9 cellular contexts compared by ENCODE assay signal in the genomic region with DNA sequence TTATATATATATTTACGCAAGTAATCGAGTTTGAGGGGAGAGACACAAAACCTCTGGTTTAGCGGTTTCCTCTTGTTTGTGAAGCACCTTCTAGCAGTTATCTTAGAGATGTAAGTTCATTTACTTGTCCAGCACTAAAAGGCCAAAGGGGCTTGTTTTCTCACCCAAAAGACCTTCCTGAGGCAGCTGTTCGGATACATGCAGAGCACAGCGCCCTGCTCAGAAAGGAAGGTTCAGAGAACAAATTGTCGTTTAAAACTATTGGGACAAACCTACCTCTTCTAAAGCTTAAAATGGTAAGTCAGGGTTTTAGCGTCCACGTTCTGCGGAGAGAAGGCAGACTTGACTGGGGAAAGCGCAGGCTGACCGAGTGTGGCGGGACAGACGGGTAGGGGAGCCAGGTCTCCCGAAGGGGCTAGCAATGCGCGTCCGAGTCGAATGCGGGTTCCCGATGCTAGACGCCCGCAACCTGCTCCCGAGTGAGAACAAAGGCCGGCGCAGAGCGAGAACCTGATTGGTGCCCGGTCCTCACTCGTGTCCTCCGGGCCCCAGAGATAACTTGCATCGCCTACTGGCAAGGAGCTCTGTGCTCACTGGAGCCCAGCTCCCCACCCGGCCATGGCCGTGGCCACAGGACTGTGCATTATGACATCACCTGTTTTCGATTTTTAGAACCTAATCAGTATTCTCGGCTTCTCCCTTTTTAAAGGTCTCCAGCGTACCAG. TPM values are rescaled to one million over a fixed set of nuclear protein-coding genes. Genes with fewer than 3 reads are reported as not detected.
DNase-seq lines count a peak whose midpoint lies in the region; ATAC-seq and TF ChIP-seq lines count a peak whose summit lies in the region.
"Had no signal": no experiment of that assay in that cellular context is flagged by ENCODE, and none has a peak within 500 bp of the region (broad histone marks: within the 10 kb centered on the region; RNA-seq: fewer than 3 reads in every experiment).

No MANE protein-coding gene starts in this region.

- peak overlapping the region; percentile 48 for H2BK12ac ChIP-seq in trophoblast cell (ENCODE audit: low read length)

- DNase-seq in DMS 273 (lab: John Stamatoyannopoulos, UW; ENCODE audit: unreplicated experiment) (peak; percentile 61), DMS 273 treated with DMSO at 0.1 percent for 48 hours (lab: John Stamatoyannopoulos, UW) (no peak), SJCRH30 (peak; percentile 22 to 32), heart right ventricle (peak; percentile 66 to 67), trophoblast cell (peak in 1 of 2 donors; percentile 18)
- peak; percentile 68 for DNase-seq in activated naive CD8-positive, alpha-beta T cell treated with anti-CD3 and anti-CD28 coated beads, Interleukin-2, amount 50 U/mL, for 24 hours

- peaks cover 41% of the 10 kb centered on the region for H3K4me1 Mint-ChIP-seq in activated naive CD8-positive, alpha-beta T cell treated with anti-CD3 and anti-CD28 coated beads, Interleukin-2, amount 50 U/mL, for 24 hours

- peak; percentile 26 for ATAC-seq in HG03457 (IDR thresholded peaks at IDR 0.05; ENCODE audit: unreplicated experiment)
- ATAC-seq in activated naive CD8-positive, alpha-beta T cell treated with anti-CD3 and anti-CD28 coated beads, Interleukin-2, amount 50 U/mL, for 24 hours, result peak; percentile 37
- peak; percentile 5 to 63 (median 36) for ATAC-seq in heart right ventricle

- peak overlapping the region; percentile 6 for H2AK5ac ChIP-seq in trophoblast cell (ENCODE audit: low read length)

- H3K9me3 ChIP-seq in SJCRH30 (replicated peaks) (no peaks in the 10 kb centered on the region), heart right ventricle (no peaks in the 10 kb centered on the region), trophoblast cell (ENCODE audit: insufficient read depth, low read depth, low read length) (peaks cover 1% of the 10 kb centered on the region)

- TF ChIP-seq CTCF in heart right ventricle (IDR thresholded peaks at IDR 0.05), result no peak

- peak overlapping the region; percentile 60 for H3K18ac ChIP-seq in trophoblast cell (ENCODE audit: low read length)

- 2 to 4% methylated on average over 35 of the region's 35 CpGs for WGBS in heart right ventricle, 2 donors
- no CpG with 5 or more reads among the region's 35 CpGs for WGBS in trophoblast cell (ENCODE audit: extremely low coverage, insufficient coverage, insufficient read length)
- 8% methylated on average over 35 of the region's 35 CpGs for WGBS in urinary bladder

- H2BK120ac ChIP-seq in trophoblast cell (ENCODE audit: insufficient read depth, low read length, poor library complexity), result peak overlapping the region; percentile 86

- peak overlapping the region; percentile 56 for H3K4me2 ChIP-seq in trophoblast cell (ENCODE audit: low read length)

- peak overlapping the region; percentile 82 for H4K91ac ChIP-seq in trophoblast cell (ENCODE audit: low read depth, low read length)

- H3K4me3 ChIP-seq in SJCRH30 (peak overlapping the region; percentile 77), heart right ventricle (peak overlapping the region; percentile 23 to 94 (median 84)), trophoblast cell (ENCODE audit: low read depth, low read length) (peak overlapping the region; percentile 60), urinary bladder (ENCODE audit: low read depth, low read length) (peak overlapping the region; percentile 39)

- H3K9me3 Mint-ChIP-seq in activated naive CD8-positive, alpha-beta T cell treated with anti-CD3 and anti-CD28 coated beads, Interleukin-2, amount 50 U/mL, for 24 hours, result no peaks in the 10 kb centered on the region
- H3K9me3 Mint-ChIP-seq: stimulated activated naive CD8-positive, alpha-beta T cell treated with anti-CD3 and anti-CD28 coated beads, Interleukin-15, Interleukin-2, amounts not matched to agents 100 ng/mL and 50 ng/mL, for 24 hours had no signal

- H2BK5ac ChIP-seq in trophoblast cell (ENCODE audit: low read depth, low read length, poor library complexity), result peak overlapping the region; percentile 67

- peak overlapping the region; percentile 78 for H4K8ac ChIP-seq in trophoblast cell (ENCODE audit: low read depth, low read length)

- H3K36me3 Mint-ChIP-seq in activated naive CD8-positive, alpha-beta T cell treated with anti-CD3 and anti-CD28 coated beads, Interleukin-2, amount 50 U/mL, for 24 hours (ENCODE audit: low read depth), result no peaks in the 10 kb centered on the region

- no peaks in the 10 kb centered on the region for H3K36me3 ChIP-seq in SJCRH30
- H3K36me3 ChIP-seq in heart right ventricle, result no peaks in the 10 kb centered on the region
- no peaks in the 10 kb centered on the region for H3K36me3 ChIP-seq in trophoblast cell (ENCODE audit: control insufficient read depth in 1 of 2, insufficient read depth in 2 of 2, low read length in 2 of 2)
- H3K36me3 ChIP-seq in urinary bladder (ENCODE audit: insufficient read depth), result no peaks in the 10 kb centered on the region

- no peak overlapping the region for H3K4me3 Mint-ChIP-seq in activated naive CD8-positive, alpha-beta T cell treated with anti-CD3 and anti-CD28 coated beads, Interleukin-2, amount 50 U/mL, for 24 hours
- H3K4me3 Mint-ChIP-seq: stimulated activated naive CD8-positive, alpha-beta T cell treated with anti-CD3 and anti-CD28 coated beads, Interleukin-15, Interleukin-2, amounts not matched to agents 100 ng/mL and 50 ng/mL, for 24 hours had no signal

- H3K27ac Mint-ChIP-seq in activated naive CD8-positive, alpha-beta T cell treated with anti-CD3 and anti-CD28 coated beads, Interleukin-2, amount 50 U/mL, for 24 hours, result no peak overlapping the region
- H3K27ac Mint-ChIP-seq: stimulated activated naive CD8-positive, alpha-beta T cell treated with anti-CD3 and anti-CD28 coated beads, Interleukin-15, Interleukin-2, amounts not matched to agents 100 ng/mL and 50 ng/mL, for 24 hours had no signal

- H3K23ac ChIP-seq in trophoblast cell (ENCODE audit: low read length), result no peak overlapping the region

- H3K27ac ChIP-seq in SJCRH30, result peak overlapping the region; percentile 8; the same call in 1 of the 2 replicates
- H3K27ac ChIP-seq in heart right ventricle, result peak overlapping the region; percentile 68 to 90 (median 87)
- peak overlapping the region; percentile 73 for H3K27ac ChIP-seq in trophoblast cell (ENCODE audit: low read depth, low read length)
- peak overlapping the region; percentile 86 for H3K27ac ChIP-seq in urinary bladder (ENCODE audit: low read depth)

- peak overlapping the region; percentile 43 for H4K12ac ChIP-seq in trophoblast cell (ENCODE audit: low read depth, low read length)

- H2AFZ ChIP-seq in trophoblast cell (ENCODE audit: insufficient read depth, low read length, poor library complexity), result peak overlapping the region; percentile 20

- H3K79me1 ChIP-seq in trophoblast cell (ENCODE audit: low read length), result peaks cover 17% of the 10 kb centered on the region

- H3K4ac ChIP-seq in trophoblast cell (ENCODE audit: low read depth, low read length), result peak overlapping the region; percentile 70

- H3K9ac ChIP-seq in trophoblast cell (ENCODE audit: low read length), result peak overlapping the region; percentile 24

- H3K27me3 Mint-ChIP-seq in activated naive CD8-positive, alpha-beta T cell treated with anti-CD3 and anti-CD28 coated beads, Interleukin-2, amount 50 U/mL, for 24 hours, result no peaks in the 10 kb centered on the region
- H3K27me3 Mint-ChIP-seq: stimulated activated naive CD8-positive, alpha-beta T cell treated with anti-CD3 and anti-CD28 coated beads, Interleukin-15, Interleukin-2, amounts not matched to agents 100 ng/mL and 50 ng/mL, for 24 hours had no signal

- intact Hi-C loops in heart right ventricle (cut with DNase I), result loop anchor here in 9 of 10 donors (1.0 to 10.0 kb wide), 12 partner anchors 21 to 533 kb away; partner anchors contain the start of gene SRSF8 (in 1 of the 9)

- H3K27me3 ChIP-seq in SJCRH30, result no peaks in the 10 kb centered on the region
- H3K27me3 ChIP-seq in heart right ventricle, result no peaks in the 10 kb centered on the region
- no peaks in the 10 kb centered on the region for H3K27me3 ChIP-seq in trophoblast cell (ENCODE audit: insufficient read depth, low read length)

- H3K79me2 ChIP-seq in trophoblast cell (ENCODE audit: control insufficient read depth, insufficient read depth, low read length, poor library complexity), result peaks cover 18% of the 10 kb centered on the region

- H3K14ac ChIP-seq in trophoblast cell (ENCODE audit: low read length), result peak overlapping the region; percentile 62

- H3K4me1 ChIP-seq in SJCRH30, result no peaks in the 10 kb centered on the region
- peaks cover 0 to 37% (median 21%) of the 10 kb centered on the region in 9 donors for H3K4me1 ChIP-seq in heart right ventricle
- H3K4me1 ChIP-seq in trophoblast cell (ENCODE audit: control insufficient read depth in 1 of 2, insufficient read depth in 2 of 2, low read length in 2 of 2), result peaks cover 2 to 6% of the 10 kb centered on the region in 2 experiments
- no peaks in the 10 kb centered on the region for H3K4me1 ChIP-seq in urinary bladder (ENCODE audit: insufficient read depth)

RNA-seq across cellular contexts. Expression of gene SESN3, which starts 1.0 kb away (rescaled TPM):
- 10.5 and 12.2 TPM in 2 replicates for total RNA-seq in SJCRH30 (2014; rRNA removed; shearing (Covaris generic))
- total RNA-seq in heart right ventricle (10 to 100 TPM in 6 of 10 donors, 1 to 10 TPM in 4; 2.6 to 15.4 (median 10.2) TPM), urinary bladder (165 TPM)
- polyA plus RNA-seq in heart right ventricle (1 to 10 TPM in 1 of 2 donors, under 1 TPM in 1; 0.65 to 1.4 TPM), urinary bladder (6.1 TPM)
- 87.0 and 96.4 TPM in 2 replicates for polyA plus RNA-seq in trophoblast cell (2013)

Comparison
In these comparisons a context has a peak if more than half of its experiments do, and no peak if none do; other contexts are left out.
1. H3K27ac ChIP-seq: peak in every context shown above with its lines; median percentile 87 in heart right ventricle; 86 in urinary bladder; 73 in trophoblast cell; 8 in SJCRH30.
2. RNA of gene SESN3, which starts 1.0 kb away (total RNA-seq): 165 TPM in urinary bladder (single experiment); 10.5 to 12.2 TPM in SJCRH30 and 2.6 to 15.4 TPM in heart right ventricle; every median in the first group is over 10 times any median in the second.
3. Peak in every context shown above with its lines, with median percentiles within 50 percentile points of each other: ATAC-seq and H3K4me3 ChIP-seq.